Comparison of ENCODE assay signal across 8 cellular contexts in genomic region chr10:43136995-43137700, GRCh38. TPM values are rescaled to one million over a fixed set of nuclear protein-coding genes. Genes with fewer than 3 reads are reported as not detected.
DNase-seq lines count a peak whose midpoint lies in the region; ATAC-seq, FAIRE-seq and TF ChIP-seq lines count a peak whose summit lies in the region.

No MANE protein-coding gene starts in this region.

- peak overlapping the region; percentile 95 for H3K27ac Mint-ChIP-seq in activated CD8-positive, alpha-beta memory T cell treated with anti-CD3 and anti-CD28 coated beads, Interleukin-2, amount 10 ng/mL, durations not matched to agents 7 days and 5 days

- no TSS peak for BruUV-seq in HepG2 (replicated peaks; lab: Mats Ljungman, UMichigan)

- TF ChIP-seq POLR2A in adrenal gland (IDR thresholded peaks at IDR 0.05): no peak
- no peak for TF ChIP-seq POLR2A in HepG2 (IDR thresholded peaks at IDR 0.05; ENCODE audit: insufficient read depth in 1 of 2, low read depth in 2 of 2, low read length in 2 of 2)
- TF ChIP-seq POLR2A in transverse colon (IDR thresholded peaks at IDR 0.05): no peak

- peaks cover 6 to 24% of the 10 kb centered on the region in 2 donors for H3K4me1 ChIP-seq in adrenal gland (replicated peaks in 1 of 2)
- H3K4me1 ChIP-seq in HepG2 (ENCODE audit: insufficient read depth, low read length): peaks cover 33% of the 10 kb centered on the region
- H3K4me1 ChIP-seq in transverse colon: peaks cover 0 to 30% (median 23%) of the 10 kb centered on the region in 4 donors

- peaks cover 21% of the 10 kb centered on the region for H3K79me2 ChIP-seq in HepG2 (ENCODE audit: insufficient read depth, low read length)

- no peaks in the 10 kb centered on the region for H3K27me3 ChIP-seq in adrenal gland
- peaks cover 0 to 4% of the 10 kb centered on the region in 2 experiments; a peak in 2 of 5 replicates for H3K27me3 ChIP-seq in HepG2 (ENCODE audit: control insufficient read depth in 1 of 2, insufficient read depth in 2 of 2, low read length in 2 of 2)
- no peaks in the 10 kb centered on the region for H3K27me3 ChIP-seq in transverse colon

- in situ Hi-C loops in HepG2 (cut with HindIII; ENCODE audit: extremely low pct_ligation_motif_present, low pct_unique_long_range_greater_than_20kb) (no loop called here), transverse colon (cut with MboI; ENCODE audit: low pct_ligation_motif_present in 1 of 4, low pct_unique_long_range_greater_than_20kb in 1 of 4, low sequenced_read_pairs in 3 of 4) (no loop called here)

- peak overlapping the region; percentile 37 to 83 (median 64) for H3K4me3 ChIP-seq in adrenal gland
- peak overlapping the region; percentile 89 to 95 (median 92) for H3K4me3 ChIP-seq in HepG2 (replicated peaks in 1 of 3; ENCODE audit: insufficient read depth in 1 of 3, low read depth in 2 of 3, low read length in 3 of 3)
- H3K4me3 ChIP-seq in transverse colon: peak overlapping the region; percentile 80 to 97 (median 90)

- peaks cover 75% of the 10 kb centered on the region for H3K4me1 Mint-ChIP-seq in activated CD8-positive, alpha-beta memory T cell treated with anti-CD3 and anti-CD28 coated beads, Interleukin-2, amount 10 ng/mL, durations not matched to agents 7 days and 5 days

- H3K9me3 Mint-ChIP-seq in activated CD8-positive, alpha-beta memory T cell treated with anti-CD3 and anti-CD28 coated beads, Interleukin-2, amount 10 ng/mL, durations not matched to agents 7 days and 5 days (ENCODE audit: low read depth): no peaks in the 10 kb centered on the region

- no peak for TF ChIP-seq CTCF in adrenal gland (IDR thresholded peaks at IDR 0.05)
- no peak for TF ChIP-seq CTCF in HepG2 (CRISPR knock-in tag; IDR thresholded peaks at IDR 0.05)
- TF ChIP-seq CTCF in transverse colon (IDR thresholded peaks at IDR 0.05): no peak

- H3K36me3 Mint-ChIP-seq in activated CD8-positive, alpha-beta memory T cell treated with anti-CD3 and anti-CD28 coated beads, Interleukin-2, amount 10 ng/mL, durations not matched to agents 7 days and 5 days: peaks cover 34% of the 10 kb centered on the region

- peak overlapping the region; percentile 97 for H3K4me3 Mint-ChIP-seq in activated CD8-positive, alpha-beta memory T cell treated with anti-CD3 and anti-CD28 coated beads, Interleukin-2, amount 10 ng/mL, durations not matched to agents 7 days and 5 days

- H3K9me3 ChIP-seq in adrenal gland (replicated peaks in 1 of 3) (no peaks in the 10 kb centered on the region), HepG2 (ENCODE audit: low read length) (no peaks in the 10 kb centered on the region), transverse colon (no peaks in the 10 kb centered on the region)

- H2AFZ ChIP-seq in HepG2 (ENCODE audit: low read length): no peak overlapping the region

- TF ChIP-seq EP300 in HepG2 (IDR thresholded peaks at IDR 0.05; ENCODE audit: low read depth in 2 of 2, low read length in 2 of 2) (no peak), HepG2 (CRISPR knock-in tag; IDR thresholded peaks at IDR 0.05; ENCODE audit: borderline replicate concordance) (no peak), transverse colon (IDR thresholded peaks at IDR 0.05; ENCODE audit: low read depth) (no peak)

- H3K27ac ChIP-seq in adrenal gland: peak overlapping the region; percentile 37 to 99 (median 95)
- peak overlapping the region; percentile 58 for H3K27ac ChIP-seq in HepG2 (ENCODE audit: extremely low read length, insufficient read depth, low read length)
- peak overlapping the region; percentile 93 to 98 (median 97) for H3K27ac ChIP-seq in transverse colon

- H3K36me3 ChIP-seq in adrenal gland (replicated peaks in 1 of 2) (no peaks in the 10 kb centered on the region), HepG2 (replicated peaks in 1 of 2; ENCODE audit: control insufficient read depth in 1 of 2, insufficient read depth in 2 of 2, low read length in 2 of 2) (no peaks in the 10 kb centered on the region), transverse colon (no peaks in the 10 kb centered on the region)

- POLR2A ChIA-PET in HepG2 (lab: Yijun Ruan, JAX): no interaction called here

- intact Hi-C loops in adrenal gland (cut with DNase I): loop anchor here in 1 of 2 donors (10.0 kb wide), 1 partner anchor 88 kb away; no protein-coding TSS in a partner anchor
- intact Hi-C loops in HepG2 (cut with micrococcal nuclease; ENCODE audit: unreplicated experiment): no loop called here
- intact Hi-C loops in transverse colon (cut with DNase I; ENCODE audit: low total_unique reads): no loop called here

- CTCF ChIA-PET in activated CD8-positive, alpha-beta memory T cell treated with anti-CD3 and anti-CD28 coated beads, Interleukin-2, amount 10 ng/mL, durations not matched to agents 7 days and 5 days (lab: Charles Lee): interaction anchor here (0.7 to 4.9 kb wide), 8 partner anchors 9 to 277 kb away, joined by 3 to 49 read pairs (median 4); no protein-coding TSS in a partner anchor
- CTCF ChIA-PET in HepG2 (lab: Yijun Ruan, JAX; ENCODE audit: low intra/inter-chr PET ratio, low total read pairs): no interaction called here

- peak overlapping the region; percentile 69 for H3K9ac ChIP-seq in HepG2 (ENCODE audit: insufficient read depth, low read depth, low read length)

- TF ChIP-seq RAD21 in HepG2 (CRISPR knock-in tag; IDR thresholded peaks at IDR 0.05): no peak

- 29 to 35% (median 35%) methylated on average over 27 of the region's 27 CpGs for whole genome bisulfite sequencing in adrenal gland, 4 donors
- 49% methylated on average over 27 of the region's 27 CpGs for WGBS in HepG2 (ENCODE audit: low lambda C conversion rate)
- 43 to 83% methylated on average over 1 to 27 of the region's 27 CpGs for WGBS in transverse colon (ENCODE audit: low coverage in 1 of 2), 2 donors

- H3K27me3 Mint-ChIP-seq in activated CD8-positive, alpha-beta memory T cell treated with anti-CD3 and anti-CD28 coated beads, Interleukin-2, amount 10 ng/mL, durations not matched to agents 7 days and 5 days: no peaks in the 10 kb centered on the region

- ATAC-seq in activated CD8-positive, alpha-beta memory T cell treated with anti-CD3 and anti-CD28 coated beads, Interleukin-2, amount 10 ng/mL, durations not matched to agents 7 days and 5 days: no peak
- ATAC-seq in HepG2 (no peak; the same call in 2 of the 3 replicates), HG02623 (IDR thresholded peaks at IDR 0.05; ENCODE audit: unreplicated experiment) (no peak), HG03342 (IDR thresholded peaks at IDR 0.05; ENCODE audit: unreplicated experiment) (no peak)

- DNase-seq in activated CD8-positive, alpha-beta memory T cell treated with anti-CD3 and anti-CD28 coated beads, Interleukin-2, amount 10 ng/mL, durations not matched to agents 7 days and 5 days: no peak
- DNase-seq in activated CD8-positive, alpha-beta memory T cell treated with anti-CD3 and anti-CD28 coated beads, Interleukin-2, amount 50 U/mL, for 4 hours: no peak
- DNase-seq in adrenal gland: peak; percentile 46 to 77 (median 72)
- DNase-seq in HepG2 (ENCODE audit: low spot score): no peak
- no peak for DNase-seq in transverse colon
- DNase-seq in NCI-H510A treated with DMSO at 0.1 percent for 48 hours (lab: John Stamatoyannopoulos, UW): no peak

- H4K20me1 ChIP-seq in HepG2 (ENCODE audit: insufficient read depth, low read length): no peaks in the 10 kb centered on the region

- peak overlapping the region; percentile 70 for H3K4me2 ChIP-seq in HepG2 (ENCODE audit: low read depth, low read length)

- no peak for FAIRE-seq in HepG2 (lab: Jason Lieb, UNC)

TF ChIP-seq in HepG2, 621 proteins besides CTCF, POLR2A, EP300 and RAD21 (continues in another document):
- TF ChIP-seq ZMYM3 (CRISPR knock-in tag; IDR thresholded peaks at IDR 0.05) (peak; percentile 40; the same call in 1 of the 2 replicates), THAP11 (CRISPR knock-in tag; IDR thresholded peaks at IDR 0.05) (no peak), ZBTB7B (CRISPR knock-in tag; IDR thresholded peaks at IDR 0.05) (0 out of 2 replicates have a peak, but pooled peaks have one; percentile 4), YEATS2 (CRISPR knock-in tag; IDR thresholded peaks at IDR 0.05; ENCODE audit: borderline replicate concordance) (0 out of 2 replicates have a peak, but pooled peaks have one; percentile 20), ZNF124 (CRISPR knock-in tag; IDR thresholded peaks at IDR 0.05) (0 out of 2 replicates have a peak, but pooled peaks have one; percentile 8), NFATC3 (CRISPR knock-in tag; IDR thresholded peaks at IDR 0.05) (peak; percentile 21; the same call in 1 of the 2 replicates), GATAD2A (CRISPR knock-in tag; IDR thresholded peaks at IDR 0.05) (0 out of 2 replicates have a peak, but pooled peaks have one; percentile 18), ZNF879 (CRISPR knock-in tag; IDR thresholded peaks at IDR 0.05) (no peak), PRMT3 (CRISPR knock-in tag; IDR thresholded peaks at IDR 0.05; ENCODE audit: borderline replicate concordance, low read depth) (no peak)

RNA-seq across cellular contexts. Expression of gene CSGALNACT2, which starts 1.1 kb away (rescaled TPM):
- total RNA-seq in activated CD8-positive, alpha-beta memory T cell treated with anti-CD3 and anti-CD28 coated beads, Interleukin-2, amount 10 ng/mL, durations not matched to agents 7 days and 5 days: 10 to 100 TPM; 38.0 to 39.7 TPM
- 10 to 100 TPM in 7 of 8 donors, 1 to 10 TPM in 1; 7.9 to 19.4 (median 13.5) TPM for total RNA-seq in adrenal gland
- polyA plus RNA-seq in adrenal gland: 10 to 100 TPM in 1 of 3 donors, 1 to 10 TPM in 2; 5.8 to 15.3 (median 6.5) TPM
- 3.3 and 3.6 TPM in 2 replicates for total RNA-seq in HepG2 (2016; rRNA removed; fragmentation: Illumina TruSeq; extraction: Trizol)
- total RNA-seq in HepG2 (2016; cell fraction: cytosol; rRNA removed; fragmentation: Illumina TruSeq; extraction: Trizol; ENCODE audit: low read depth): 9.3 and 11.5 TPM in 2 replicates
- total RNA-seq in HepG2 (2016; cell fraction: insoluble cytoplasmic fraction; rRNA removed; fragmentation: Illumina TruSeq; extraction: Trizol): 3.5 and 3.7 TPM in 2 replicates
- 9.4 and 11.4 TPM in 2 replicates for total RNA-seq in HepG2 (2016; cell fraction: membrane; rRNA removed; fragmentation: Illumina TruSeq; extraction: Trizol)
- 4.3 and 4.5 TPM in 2 replicates for total RNA-seq in HepG2 (2016; cell fraction: nucleus; rRNA removed; fragmentation: Illumina TruSeq; extraction: Trizol)
- 7.1 and 8.2 TPM in 2 replicates for polyA plus RNA-seq in HepG2 (2011; rRNA removed)
- 3.4 and 6.9 TPM in 2 replicates for polyA plus RNA-seq in HepG2 (2011; cell fraction: cytosol; rRNA removed)
- polyA plus RNA-seq in HepG2 (2011; cell fraction: nucleus; rRNA removed): 5.3 and 8.7 TPM in 2 replicates
- 5.8 and 10.3 TPM in 2 replicates for polyA plus RNA-seq in HepG2 (2012)
- polyA plus RNA-seq in HepG2 (2016; cell fraction: cytosol; fragmentation: Illumina TruSeq; extraction: Trizol; ENCODE audit: low read depth): 1.3 and 1.5 TPM in 2 replicates
- 5.7 TPM in 2 replicates for polyA plus RNA-seq in HepG2 (2016; cell fraction: insoluble cytoplasmic fraction; fragmentation: Illumina TruSeq; extraction: Trizol; ENCODE audit: low read depth)
- polyA plus RNA-seq in HepG2 (2016; cell fraction: membrane; fragmentation: Illumina TruSeq; extraction: Trizol; ENCODE audit: low read depth): 3.9 and 4.4 TPM in 2 replicates
- polyA plus RNA-seq in HepG2 (2016; cell fraction: nucleus; fragmentation: Illumina TruSeq; extraction: Trizol; ENCODE audit: insufficient read depth, low read depth): 10.6 and 11.0 TPM in 2 replicates
- 3.1 and 4.4 TPM in 2 replicates for polyA minus RNA-seq in HepG2 (2011; rRNA and poly(A)+ RNA removed; ENCODE audit: low replicate concordance)
- 5.9 and 8.1 TPM in 2 replicates for polyA minus RNA-seq in HepG2 (2011; cell fraction: cytosol; rRNA and poly(A)+ RNA removed)
- 8.2 and 10.3 TPM in 2 replicates for polyA minus RNA-seq in HepG2 (2011; cell fraction: nucleus; rRNA and poly(A)+ RNA removed)
- total RNA-seq in transverse colon: 10 to 100 TPM in 2 of 4 donors, 1 to 10 TPM in 2; 4.1 to 15.5 (median 10.9) TPM

Comparison
In these comparisons a context has a peak if more than half of its experiments do, and no peak if none do; other contexts are left out.
1. DNase-seq: peak in adrenal gland (7 of 7); none in activated CD8-positive, alpha-beta memory T cell treated with anti-CD3 and anti-CD28 coated beads, Interleukin-2, amount 10 ng/mL, durations not matched to agents 7 days and 5 days (single experiment), activated CD8-positive, alpha-beta memory T cell treated with anti-CD3 and anti-CD28 coated beads, Interleukin-2, amount 50 U/mL, for 4 hours (single experiment), HepG2 (single experiment), transverse colon (single experiment) and NCI-H510A treated with DMSO at 0.1 percent for 48 hours (single experiment).
2. Peak in every context shown above with its lines, with median percentiles within 50 percentile points of each other: H3K27ac ChIP-seq and H3K4me3 ChIP-seq.